7 cellular contexts compared by ENCODE assay signal in genomic region chr17:50201226-50201854, GRCh38. TPM values are rescaled to one million over a fixed set of nuclear protein-coding genes. Genes with fewer than 3 reads are reported as not detected.
DNase-seq lines count a peak whose midpoint lies in the region; ATAC-seq and FAIRE-seq lines count a peak whose summit lies in the region.

Gene COL1A1, minus strand, starts transcription at chr17:50201631. Its CDS starts 118 bp downstream, at chr17:50201513.

- FAIRE-seq in HTR-8/SVneo (lab: Jason Lieb, UNC) = no peak

- H3K4me3 ChIP-seq in iPS DF 6.9 (ENCODE audit: low read length) (peak within 1 kb of the TSS; percentile 50; the same call in 1 of the 2 replicates), skeletal muscle satellite cell (ENCODE audit: low read length) (peak within 1 kb of the TSS; percentile 85)

- WGBS in iPS DF 6.9 (ENCODE audit: insufficient coverage, insufficient read length) = no CpG with 5 or more reads among the region's 37 CpGs

- ATAC-seq in HG03159 (IDR thresholded peaks at IDR 0.05; ENCODE audit: unreplicated experiment) = no peak

- H3K36me3 ChIP-seq in iPS DF 6.9 (ENCODE audit: control insufficient read depth, insufficient read depth, low read length) = peaks cover 8% of the 10 kb centered on the region; the same call in 1 of the 2 replicates
- H3K36me3 ChIP-seq in skeletal muscle satellite cell (ENCODE audit: insufficient read depth, low read length) = peaks cover 38% of the 10 kb centered on the region

- no peaks in the 10 kb centered on the region for H3K9me3 ChIP-seq in iPS DF 6.9 (ENCODE audit: control insufficient read depth, insufficient read depth, low read length)
- no peaks in the 10 kb centered on the region for H3K9me3 ChIP-seq in skeletal muscle satellite cell (replicated peaks; ENCODE audit: low read length)

- H3K27me3 ChIP-seq in iPS DF 6.9 (ENCODE audit: control insufficient read depth, insufficient read depth, low read length) (no peaks in the 10 kb centered on the region; the same call in 1 of the 2 replicates), skeletal muscle satellite cell (ENCODE audit: control insufficient read depth, insufficient read depth, low read length) (no peaks in the 10 kb centered on the region)

- peak within 1 kb of the TSS; percentile 83 for H3K4me2 ChIP-seq in skeletal muscle satellite cell (ENCODE audit: low read length)

- H3K9ac ChIP-seq in skeletal muscle satellite cell (ENCODE audit: low read depth, low read length) = peak within 1 kb of the TSS; percentile 100

- DNase-seq in HTR-8/SVneo (ENCODE audit: insufficient read length, low spot score) (peak; percentile 86), amniotic stem cell (lab: John Stamatoyannopoulos, UW) (peak; percentile 64), iPS DF 6.9 (ENCODE audit: low read depth, low spot score) (no peak), SK-N-DZ (ENCODE audit: low spot score) (no peak), NK-92 (lab: John Stamatoyannopoulos, UW; ENCODE audit: unreplicated experiment) (no peak)

- H3K4me1 ChIP-seq in iPS DF 6.9 (ENCODE audit: control insufficient read depth, insufficient read depth, low read length) (peaks cover 4% of the 10 kb centered on the region; the same call in 1 of the 2 replicates), skeletal muscle satellite cell (ENCODE audit: control insufficient read depth, insufficient read depth, low read length) (peaks cover 74% of the 10 kb centered on the region)

- no peak within 1 kb of the TSS for H3K27ac ChIP-seq in iPS DF 6.9 (ENCODE audit: low read length)

RNA-seq across cellular contexts. Expression of gene COL1A1, which starts in this region (rescaled TPM):
- 1,202 and 1,869 TPM in 2 replicates for total RNA-seq in skeletal muscle satellite cell (2012; rRNA removed)
- 1.2 and 1.4 TPM in 2 replicates for polyA plus RNA-seq in SK-N-DZ (2014; cell fraction: cytosol; rRNA removed)
- 0.64 and 7.9 TPM in 2 replicates for polyA plus RNA-seq in SK-N-DZ (2014; cell fraction: nucleus; rRNA removed)

Comparison
In these comparisons a context has a peak if more than half of its experiments do, and no peak if none do; other contexts are left out.
1. DNase-seq: peak in HTR-8/SVneo (single experiment) and amniotic stem cell (single experiment); none in iPS DF 6.9 (single experiment), SK-N-DZ (single experiment) and NK-92 (single experiment).